1 cellular context compared by ENCODE assay signal in the genomic region with DNA sequence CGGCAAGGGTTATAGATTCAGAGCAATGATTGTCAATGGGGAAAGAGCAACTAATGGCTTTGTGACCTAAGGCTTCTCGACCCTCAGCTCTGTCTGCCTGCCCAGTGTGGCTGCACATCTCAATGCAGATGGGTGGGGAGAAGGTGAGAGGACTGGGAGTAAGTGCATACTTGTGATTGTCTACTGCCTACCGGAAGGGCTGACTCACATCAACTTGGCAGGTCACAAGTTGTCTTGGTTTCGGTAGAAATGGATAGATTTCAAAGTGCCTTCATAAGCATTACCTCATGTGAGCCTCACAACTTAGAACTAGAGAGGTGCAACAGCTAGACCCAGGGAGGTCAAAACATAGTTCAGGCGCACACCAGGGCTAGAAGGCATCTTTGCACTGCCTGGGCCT.
TF ChIP-seq lines count a peak whose summit lies in the region.

No MANE protein-coding gene starts in this region.

TF ChIP-seq in HepG2, 621 proteins besides CTCF, POLR2A, EP300 and RAD21:
- TF ChIP-seq ZIK1 (CRISPR knock-in tag; IDR thresholded peaks at IDR 0.05; ENCODE audit: borderline replicate concordance, low read depth) (no peak), RBM22 (optimal IDR thresholded peaks at IDR 0.05; ENCODE audit: low read length) (peak; percentile 21), HOXA9 (CRISPR knock-in tag; IDR thresholded peaks at IDR 0.05; ENCODE audit: borderline replicate concordance) (no peak)
TF ChIP-seq in HepG2: peak in this region for 1.
